In the genomic region with DNA sequence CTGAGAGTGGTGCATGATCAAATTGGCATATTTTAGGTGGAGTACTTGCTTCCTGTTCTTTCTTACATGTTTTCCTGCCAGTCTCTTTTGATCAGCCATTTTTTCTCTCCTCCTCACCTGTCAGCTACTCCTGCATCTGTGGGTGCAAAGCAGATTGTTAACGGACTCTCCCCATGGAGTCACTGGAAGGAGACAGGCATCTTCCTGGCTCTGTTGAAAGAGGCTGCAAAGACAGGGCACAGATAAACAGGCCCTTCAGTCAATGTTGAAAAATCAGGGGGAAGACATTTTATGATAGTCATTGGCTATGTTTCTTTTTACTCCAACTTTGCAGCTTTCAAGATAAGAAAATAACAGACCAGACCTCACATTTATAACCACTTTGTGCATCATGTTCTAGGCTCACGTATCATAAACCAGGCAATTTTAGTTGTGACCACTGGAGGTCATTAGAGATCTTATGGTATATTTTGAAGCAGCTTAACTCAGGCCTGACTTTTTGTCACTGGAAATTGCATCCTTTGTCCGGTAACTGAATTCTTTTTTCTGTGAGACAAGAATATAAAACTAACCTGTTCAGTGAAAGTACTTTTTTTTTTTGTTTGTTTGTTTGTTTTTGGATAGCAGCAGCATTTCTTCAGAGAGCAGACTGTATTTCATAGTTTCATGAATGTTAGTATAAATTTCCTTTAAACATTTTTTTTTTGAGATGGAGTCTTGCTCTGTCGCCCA, we compare ENCODE assay signal across 1 cellular context.
A peak's percentile ranks its signal among the peaks of the same experiment; 100 is the strongest.
TF ChIP-seq lines count a peak whose summit lies in the region.

No MANE protein-coding gene starts in this region.

TF ChIP-seq in GM12878, 131 proteins besides CTCF, POLR2A, EP300 and RAD21 (continued from another document):
- TF ChIP-seq PBX3 (IDR thresholded peaks at IDR 0.05; ENCODE audit: insufficient replicate concordance, low read depth, low read length) (no peak), CHD2 (IDR thresholded peaks at IDR 0.05; ENCODE audit: borderline replicate concordance, low read depth, low read length) (no peak), MXI1 (IDR thresholded peaks at IDR 0.05; ENCODE audit: low read depth, low read length) (no peak), SMARCA5 (IDR thresholded peaks at IDR 0.05) (peak; percentile 52; the same call in 1 of the 2 replicates), SMC3 (IDR thresholded peaks at IDR 0.05; ENCODE audit: borderline replicate concordance, low read length) (peak; percentile 90), FOXM1 (IDR thresholded peaks at IDR 0.05; ENCODE audit: low read depth, low read length) (0 out of 2 replicates have a peak, but pooled peaks have one; percentile 15)
- TF ChIP-seq, protein P1, sequence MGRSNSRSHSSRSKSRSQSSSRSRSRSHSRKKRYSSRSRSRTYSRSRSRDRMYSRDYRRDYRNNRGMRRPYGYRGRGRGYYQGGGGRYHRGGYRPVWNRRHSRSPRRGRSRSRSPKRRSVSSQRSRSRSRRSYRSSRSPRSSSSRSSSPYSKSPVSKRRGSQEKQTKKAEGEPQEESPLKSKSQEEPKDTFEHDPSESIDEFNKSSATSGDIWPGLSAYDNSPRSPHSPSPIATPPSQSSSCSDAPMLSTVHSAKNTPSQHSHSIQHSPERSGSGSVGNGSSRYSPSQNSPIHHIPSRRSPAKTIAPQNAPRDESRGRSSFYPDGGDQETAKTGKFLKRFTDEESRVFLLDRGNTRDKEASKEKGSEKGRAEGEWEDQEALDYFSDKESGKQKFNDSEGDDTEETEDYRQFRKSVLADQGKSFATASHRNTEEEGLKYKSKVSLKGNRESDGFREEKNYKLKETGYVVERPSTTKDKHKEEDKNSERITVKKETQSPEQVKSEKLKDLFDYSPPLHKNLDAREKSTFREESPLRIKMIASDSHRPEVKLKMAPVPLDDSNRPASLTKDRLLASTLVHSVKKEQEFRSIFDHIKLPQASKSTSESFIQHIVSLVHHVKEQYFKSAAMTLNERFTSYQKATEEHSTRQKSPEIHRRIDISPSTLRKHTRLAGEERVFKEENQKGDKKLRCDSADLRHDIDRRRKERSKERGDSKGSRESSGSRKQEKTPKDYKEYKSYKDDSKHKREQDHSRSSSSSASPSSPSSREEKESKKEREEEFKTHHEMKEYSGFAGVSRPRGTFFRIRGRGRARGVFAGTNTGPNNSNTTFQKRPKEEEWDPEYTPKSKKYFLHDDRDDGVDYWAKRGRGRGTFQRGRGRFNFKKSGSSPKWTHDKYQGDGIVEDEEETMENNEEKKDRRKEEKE (IDR thresholded peaks at IDR 0.05) = no peak
